In genomic region chr17:58365185-58365979, GRCh38 we compare ENCODE assay signal across 23 cellular contexts. TPM values are rescaled to one million over a fixed set of nuclear protein-coding genes. Genes with fewer than 3 reads are reported as not detected.
DNase-seq lines count a peak whose midpoint lies in the region; ATAC-seq and TF ChIP-seq lines count a peak whose summit lies in the region.
"Had no signal": no experiment of that assay in that cellular context is flagged by ENCODE, and none has a peak within 500 bp of the region (broad histone marks: within the 10 kb centered on the region; RNA-seq: fewer than 3 reads in every experiment).

No MANE protein-coding gene starts in this region.

- no peak overlapping the region for H3K4me3 ChIP-seq in HUES48 (ENCODE audit: low read depth, low read length)
- no peak overlapping the region for H3K4me3 ChIP-seq in muscle layer of duodenum (ENCODE audit: low read depth in 1 of 2, low read length in 2 of 2)
- H3K4me3 ChIP-seq in transverse colon = no peak overlapping the region
- no peak overlapping the region for H3K4me3 ChIP-seq in osteoblast (ENCODE audit: insufficient read depth, low read length)
- H3K4me3 ChIP-seq: dorsolateral prefrontal cortex, HAP-1, heart right ventricle, left ventricle myocardium inferior had no signal

- no peak for TF ChIP-seq EP300 in transverse colon (IDR thresholded peaks at IDR 0.05; ENCODE audit: low read depth)

- H3K27ac ChIP-seq in HUES48 (ENCODE audit: low read depth, low read length) (peak overlapping the region; percentile 59), epithelial cell of prostate (peak overlapping the region; percentile 61), muscle layer of duodenum (ENCODE audit: low read length) (peak overlapping the region; percentile 60), transverse colon (peak overlapping the region; percentile 82 to 91 (median 84)), osteoblast (ENCODE audit: low read depth, low read length) (no peak overlapping the region)
- H3K27ac ChIP-seq: heart right ventricle, KMS-11, left ventricle myocardium inferior had no signal

- in situ Hi-C loops in transverse colon (cut with MboI; ENCODE audit: low pct_ligation_motif_present in 1 of 4, low pct_unique_long_range_greater_than_20kb in 1 of 4, low sequenced_read_pairs in 3 of 4) = loop anchor here in 1 of 4 donors (10.0 kb wide), 1 partner anchor 49 kb away; the partner anchor contains the start of gene RNF43

- H3K27me3 ChIP-seq in HUES48 (ENCODE audit: control insufficient read depth, insufficient read depth, low read length) = no peaks in the 10 kb centered on the region
- no peaks in the 10 kb centered on the region for H3K27me3 ChIP-seq in muscle layer of duodenum (ENCODE audit: low read depth, low read length)
- H3K27me3 ChIP-seq in transverse colon = no peaks in the 10 kb centered on the region
- H3K27me3 ChIP-seq in osteoblast (ENCODE audit: insufficient read depth, low read length) = peaks cover 5% of the 10 kb centered on the region
- H3K27me3 ChIP-seq: dorsolateral prefrontal cortex had no signal

- TF ChIP-seq CTCF in transverse colon (IDR thresholded peaks at IDR 0.05) (no peak), osteoblast (IDR thresholded peaks at IDR 0.05; ENCODE audit: extremely low read depth, low read depth, low read length) (no peak)

- H2AFZ ChIP-seq in osteoblast (ENCODE audit: low read length) = no peak overlapping the region

- intact Hi-C loops in transverse colon (cut with DNase I; ENCODE audit: low total_unique reads) = no loop called here

- H3K9ac ChIP-seq in HUES48 (ENCODE audit: low read depth, low read length) = no peak overlapping the region
- H3K9ac ChIP-seq: KMS-11 had no signal

- H3K4me1 ChIP-seq in HUES48 (ENCODE audit: control insufficient read depth, insufficient read depth, low read length) (no peaks in the 10 kb centered on the region; the same call in 1 of the 2 replicates), muscle layer of duodenum (ENCODE audit: control insufficient read depth in 1 of 2, insufficient read depth in 2 of 2, low read length in 2 of 2) (peaks cover 0 to 10% of the 10 kb centered on the region in 2 donors), transverse colon (peaks cover 12 to 58% (median 49%) of the 10 kb centered on the region in 4 donors), osteoblast (ENCODE audit: insufficient read depth, low read length) (no peaks in the 10 kb centered on the region)
- H3K4me1 ChIP-seq: HAP-1, left ventricle myocardium inferior had no signal

- H4K20me1 ChIP-seq in osteoblast (ENCODE audit: insufficient read depth, low read length) = no peaks in the 10 kb centered on the region

- H3K9me3 ChIP-seq in HUES48 (ENCODE audit: control insufficient read depth, insufficient read depth, low read length) (no peaks in the 10 kb centered on the region), muscle layer of duodenum (ENCODE audit: control insufficient read depth in 1 of 2, low read length in 2 of 2) (no peaks in the 10 kb centered on the region), transverse colon (no peaks in the 10 kb centered on the region), osteoblast (ENCODE audit: low read depth, low read length) (no peaks in the 10 kb centered on the region)
- H3K9me3 ChIP-seq: HAP-1, heart right ventricle, left ventricle myocardium inferior had no signal

- TF ChIP-seq POLR2A in transverse colon (IDR thresholded peaks at IDR 0.05) = no peak

- H3K36me3 ChIP-seq in HUES48 (ENCODE audit: control insufficient read depth, insufficient read depth, low read length) = no peaks in the 10 kb centered on the region
- peaks cover 0 to 3% of the 10 kb centered on the region in 2 donors for H3K36me3 ChIP-seq in muscle layer of duodenum (ENCODE audit: control insufficient read depth in 1 of 2, insufficient read depth in 2 of 2, low read length in 2 of 2)
- H3K36me3 ChIP-seq in transverse colon = no peaks in the 10 kb centered on the region
- no peaks in the 10 kb centered on the region for H3K36me3 ChIP-seq in osteoblast (ENCODE audit: insufficient read depth, low read length)
- H3K36me3 ChIP-seq: HAP-1, heart right ventricle had no signal

- no peak for ATAC-seq in GM21526 (IDR thresholded peaks at IDR 0.05; ENCODE audit: low FRiP score, unreplicated experiment)
- ATAC-seq: activated T-cell treated with anti-CD3 and anti-CD28 coated beads, Interleukin-2, amount 50 U/mL, for 72 hours; heart right ventricle; T-cell had no signal

- DNase-seq in epithelial cell of prostate (ENCODE audit: low read depth, low spot score) (no peak), transverse colon (no peak), osteoblast (ENCODE audit: insufficient read length, low spot score, missing footprints) (no peak)
- no peak for DNase-seq in activated CD8-positive, alpha-beta memory T cell treated with anti-CD3 and anti-CD28 coated beads, Interleukin-2, amount 50 U/mL, for 4 hours
- DNase-seq: activated CD4-positive, alpha-beta T cell treated with anti-CD3 and anti-CD28 coated beads for 1 hour; activated naive CD4-positive, alpha-beta T cell treated with anti-CD3 and anti-CD28 coated beads for 36 hours; activated T-cell treated with anti-CD3 and anti-CD28 coated beads, Interleukin-2, amount 50 U/mL, for 72 hours; CD4-positive, alpha-beta T cell; central memory CD4-positive, alpha-beta T cell; DMS53; dorsolateral prefrontal cortex; heart right ventricle; left ventricle myocardium inferior; NCI-H1048; NCI-H187 treated with DMSO at 0.1 percent for 48 hours; NCI-H748 treated with DMSO at 0.1 percent for 48 hours; T-cell had no signal

- no peak overlapping the region for H3K4me2 ChIP-seq in osteoblast (ENCODE audit: insufficient read depth, low read length)
- H3K4me2 ChIP-seq: KMS-11 had no signal

- no peaks in the 10 kb centered on the region for H3K79me2 ChIP-seq in osteoblast (ENCODE audit: insufficient read depth, low read length)

RNA-seq across cellular contexts. Expression of gene SUPT4H1, which starts 13.4 kb away (rescaled TPM):
- total RNA-seq in transverse colon = 10 to 100 TPM; 12.0 to 66.3 (median 40.0) TPM
- 49.9 and 60.7 TPM in 2 replicates for total RNA-seq in osteoblast

RNA-seq across cellular contexts. Expression of gene TSPOAP1, which starts 36.8 kb away (rescaled TPM):
- total RNA-seq in transverse colon = 10 to 100 TPM in 2 of 4 donors, 1 to 10 TPM in 2; 4.4 to 21.7 (median 9.4) TPM
- total RNA-seq in osteoblast = 3.8 and 4.3 TPM in 2 replicates

RNA-seq across cellular contexts. Expression of gene RNF43, which starts 52.0 kb away (rescaled TPM):
- total RNA-seq in transverse colon (10 to 100 TPM; 31.9 to 84.2 (median 38.2) TPM), osteoblast (under 0.01 TPM in 2 replicates)
- total RNA-seq: fibroblast of villous mesenchyme had no signal

Comparison
In these comparisons a context has a peak if more than half of its experiments do, and no peak if none do; other contexts are left out.
1. RNA of gene RNF43, which starts 52.0 kb away (total RNA-seq): 31.9 to 84.2 TPM in transverse colon; under 0.01 TPM in osteoblast; every median in the first group is over 10 times any median in the second.